ENCODE assay signal across 28 cellular contexts in genomic region chr9:136405481-136405880, GRCh38. TPM values are rescaled to one million over a fixed set of nuclear protein-coding genes. Genes with fewer than 3 reads are reported as not detected.
DNase-seq lines count a peak whose midpoint lies in the region; ATAC-seq, FAIRE-seq and TF ChIP-seq lines count a peak whose summit lies in the region.
"Had no signal": no experiment of that assay in that cellular context is flagged by ENCODE, and none has a peak within 500 bp of the region (broad histone marks: within the 10 kb centered on the region; RNA-seq: fewer than 3 reads in every experiment).

No MANE protein-coding gene starts in this region.

- no peaks in the 10 kb centered on the region for H3K9me2 ChIP-seq in Loucy (replicated peaks; ENCODE audit: low read depth, low read length)

- H3K79me2 ChIP-seq in Loucy (ENCODE audit: insufficient read depth, low read length), result peaks cover 34% of the 10 kb centered on the region
- H3K79me2 ChIP-seq in K562 (ENCODE audit: control insufficient read depth, insufficient read depth, low read length), result peaks cover 31% of the 10 kb centered on the region
- H3K79me2 ChIP-seq: parathyroid adenoma had no signal

- peaks cover 50 to 67% (median 60%) of the 10 kb centered on the region in 11 experiments for H3K36me3 ChIP-seq in BLaER1 treated with 17β-estradiol and CSF1 and Interleukin-3, amounts not matched to agents 10 nM and 100 nM
- H3K36me3 ChIP-seq in Loucy (ENCODE audit: insufficient read depth, low read length), result peaks cover 6% of the 10 kb centered on the region; the same call in 1 of the 2 replicates
- peaks cover 73% of the 10 kb centered on the region for H3K36me3 ChIP-seq in K562 (ENCODE audit: control insufficient read depth, insufficient read depth, low read length)
- H3K36me3 ChIP-seq in SJCRH30, result peaks cover 34% of the 10 kb centered on the region

- intact Hi-C loops in K562 (cut with micrococcal nuclease), result no loop called here

- ATAC-seq in K562, result no peak
- ATAC-seq: naive thymus-derived CD8-positive, alpha-beta T cell; Right ventricle myocardium inferior; sciatic nerve had no signal

- no peak for DNase-seq in K562 (ENCODE audit: extremely low read depth in 1 of 4, low spot score in 3 of 4)
- no peak for DNase-seq in activated gamma-delta T cell (lab: John Stamatoyannopoulos, UW)
- no peak for DNase-seq in SJCRH30
- DNase-seq in mucosa of gallbladder (ENCODE audit: low spot score), result no peak
- DNase-seq: activated CD4-positive, alpha-beta T cell treated with anti-CD3 and anti-CD28 coated beads, Interleukin-2, amount 50 U/mL, for 48 hours; activated T-cell treated with anti-CD3 and anti-CD28 coated beads, Interleukin-2, amount 50 U/mL, for 48 hours; amygdala; dorsolateral prefrontal cortex; erythroblast; foreskin melanocyte; kidney; mammary epithelial cell; MG63; naive thymus-derived CD8-positive, alpha-beta T cell; NCI-H1436; NCI-H2171; NCI-H526 treated with DMSO at 0.1 percent for 48 hours; stimulated activated naive CD4-positive, alpha-beta T cell; T-helper 1 cell; tibial artery had no signal

- H3K4me2 ChIP-seq in BLaER1 treated with 17β-estradiol and CSF1 and Interleukin-3, amounts not matched to agents 10 nM and 100 nM, result peak overlapping the region; percentile 80 to 90 (median 86)
- peak overlapping the region; percentile 74 for H3K4me2 ChIP-seq in Loucy (ENCODE audit: low read depth, low read length, poor library complexity, severe bottlenecking)
- no peak overlapping the region for H3K4me2 ChIP-seq in K562 (ENCODE audit: insufficient read depth, low read length)

- in situ Hi-C loops in K562 (cut with MboI), result no loop called here

- H3K9me1 ChIP-seq in K562 (ENCODE audit: control insufficient read depth, insufficient read depth, low read length), result no peaks in the 10 kb centered on the region

- H3K27me3 ChIP-seq in BLaER1 treated with 17β-estradiol and CSF1 and Interleukin-3, amounts not matched to agents 10 nM and 100 nM, result no peaks in the 10 kb centered on the region
- H3K27me3 ChIP-seq in Loucy (ENCODE audit: insufficient read depth, low read length, poor library complexity, severe bottlenecking) (no peaks in the 10 kb centered on the region), K562 (ENCODE audit: control insufficient read depth in 2 of 2, insufficient read depth in 2 of 2, low read length in 2 of 2) (no peaks in the 10 kb centered on the region), SJCRH30 (no peaks in the 10 kb centered on the region)
- H3K27me3 ChIP-seq: cardiac muscle cell, dorsolateral prefrontal cortex, MG63, tibial artery had no signal

- CTCF ChIA-PET in K562 (lab: Yijun Ruan, JAX; ENCODE audit: low intra/inter-chr PET ratio), result no interaction called here

- peaks cover 46 to 67% (median 57%) of the 10 kb centered on the region in 10 experiments for H3K4me1 ChIP-seq in BLaER1 treated with 17β-estradiol and CSF1 and Interleukin-3, amounts not matched to agents 10 nM and 100 nM
- H3K4me1 ChIP-seq in Loucy (ENCODE audit: insufficient read depth, low read length, poor library complexity, severe bottlenecking), result peaks cover 43% of the 10 kb centered on the region
- H3K4me1 ChIP-seq in K562 (replicated peaks in 1 of 2; ENCODE audit: control insufficient read depth in 2 of 2, insufficient read depth in 2 of 2, low read length in 2 of 2), result peaks cover 9 to 48% of the 10 kb centered on the region in 2 experiments; a peak in 4 of 5 replicates
- no peaks in the 10 kb centered on the region; the same call in 1 of the 2 replicates for H3K4me1 ChIP-seq in SJCRH30
- H3K4me1 ChIP-seq: parathyroid adenoma had no signal

- no peak for TF ChIP-seq RAD21 in K562 (CRISPR knock-in tag; conservative IDR thresholded peaks at IDR 0.05 in 1 of 2, IDR thresholded peaks at IDR 0.05 in 1 of 2)

- no TSS peak for BruUV-seq in K562 (replicated peaks; lab: Mats Ljungman, UMichigan)

- POLR2A ChIA-PET in K562 (lab: Yijun Ruan, JAX), result interaction anchor here (0.6 kb wide), 1 partner anchor 69 kb away, joined by 3 read pairs; no protein-coding TSS in a partner anchor

- H3K4me3 ChIP-seq in BLaER1 treated with 17β-estradiol and CSF1 and Interleukin-3, amounts not matched to agents 10 nM and 100 nM, result no peak overlapping the region
- H3K4me3 ChIP-seq in Loucy (ENCODE audit: low read length, poor library complexity, severe bottlenecking), result no peak overlapping the region
- H3K4me3 ChIP-seq in K562, result no peak overlapping the region
- H3K4me3 ChIP-seq in SJCRH30, result no peak overlapping the region
- H3K4me3 ChIP-seq: cardiac muscle cell, dorsolateral prefrontal cortex, MG63, tibial artery had no signal

- no peak for FAIRE-seq in K562 (lab: Jason Lieb, UNC)
- FAIRE-seq: GM18507, kidney had no signal

- H2AFZ ChIP-seq in Loucy (ENCODE audit: low read length) (no peak overlapping the region), K562 (ENCODE audit: low read depth, low read length) (no peak overlapping the region)
- H2AFZ ChIP-seq: parathyroid adenoma had no signal

- TF ChIP-seq EP300 in K562 (IDR thresholded peaks at IDR 0.05; ENCODE audit: low read length), result no peak

- H3K9ac ChIP-seq in BLaER1 treated with 17β-estradiol and CSF1 and Interleukin-3, amounts not matched to agents 10 nM and 100 nM, result peak overlapping the region; percentile 24 to 75 (median 62); a peak in 15 of 22 replicates
- H3K9ac ChIP-seq in Loucy (ENCODE audit: low read depth, low read length, poor library complexity, severe bottlenecking), result no peak overlapping the region
- H3K9ac ChIP-seq in K562 (ENCODE audit: insufficient read depth in 1 of 2, low read depth in 2 of 2, low read length in 2 of 2), result no peak overlapping the region
- H3K9ac ChIP-seq: parathyroid adenoma had no signal

- 87% methylated on average over 7 of the region's 7 CpGs for WGBS in K562 (ENCODE audit: insufficient coverage, low coverage, missing lambda C conversion rate)

- H3K9me3 ChIP-seq in BLaER1 treated with 17β-estradiol and CSF1 and Interleukin-3, amounts not matched to agents 10 nM and 100 nM (replicated peaks in 1 of 11), result no peaks in the 10 kb centered on the region
- no peaks in the 10 kb centered on the region for H3K9me3 ChIP-seq in Loucy (ENCODE audit: insufficient read depth, low read depth, low read length)
- no peaks in the 10 kb centered on the region for H3K9me3 ChIP-seq in K562 (replicated peaks; ENCODE audit: control insufficient read depth, insufficient read depth, low read depth, low read length)
- H3K9me3 ChIP-seq in SJCRH30 (replicated peaks), result no peaks in the 10 kb centered on the region
- H3K9me3 ChIP-seq: MG63, tibial artery had no signal

- TF ChIP-seq CTCF in Loucy (conservative IDR thresholded peaks at IDR 0.05; ENCODE audit: low read length) (no peak), K562 (IDR thresholded peaks at IDR 0.05 in 2 of 3, conservative IDR thresholded peaks at IDR 0.05 in 1 of 3; ENCODE audit: insufficient read depth in 2 of 3, low read depth in 1 of 3, low read length in 3 of 3) (no peak)

- TF ChIP-seq POLR2A in K562 (conservative IDR thresholded peaks at IDR 0.05), result no peak

- peak overlapping the region in 6 of 11 experiments; percentile 41 to 67 (median 58); a peak in 6 of 22 replicates for H3K27ac ChIP-seq in BLaER1 treated with 17β-estradiol and CSF1 and Interleukin-3, amounts not matched to agents 10 nM and 100 nM
- H3K27ac ChIP-seq in K562 (ENCODE audit: extremely low read depth, low read depth, low read length) (no peak overlapping the region), SJCRH30 (no peak overlapping the region)
- H3K27ac ChIP-seq: cardiac muscle cell, dorsolateral prefrontal cortex, parathyroid adenoma, tibial artery, VCaP had no signal

- H4K20me1 ChIP-seq in BLaER1 treated with 17β-estradiol and CSF1 and Interleukin-3, amounts not matched to agents 10 nM and 100 nM, result peaks cover 8 to 50% (median 23%) of the 10 kb centered on the region in 11 experiments; a peak in 16 of 22 replicates
- H4K20me1 ChIP-seq in Loucy (ENCODE audit: insufficient read depth, low read length, poor library complexity, severe bottlenecking) (peaks cover 5% of the 10 kb centered on the region), K562 (replicated peaks; ENCODE audit: control insufficient read depth, insufficient read depth, low read length) (no peaks in the 10 kb centered on the region)

- H3F3A ChIP-seq in Loucy (ENCODE audit: low read depth), result 0 out of 2 replicates have a peak, but pooled peaks cover 4% of the 10 kb centered on the region

RNA-seq across cellular contexts. Expression of gene ENTR1, which starts 4.9 kb away (rescaled TPM):
- total RNA-seq in K562 (2011; cell fraction: chromatin; rRNA removed; ENCODE audit: low replicate concordance), result 129 and 278 TPM in 2 replicates
- 185 and 197 TPM in 2 replicates for total RNA-seq in K562 (2011; cell fraction: nucleolus; rRNA removed)
- 143 and 151 TPM in 2 replicates for total RNA-seq in K562 (2011; cell fraction: nucleoplasm; rRNA removed)
- total RNA-seq in K562 (2014; rRNA removed) (79.0 and 88.8 TPM in 2 replicates), K562 (2014; rRNA removed; fragmentation: Illumina TruSeq; extraction: Trizol) (38.1 and 38.3 TPM in 2 replicates), K562 (2015; rRNA removed; fragmentation: Illumina TruSeq; extraction: Trizol) (61.3 and 65.5 TPM in 2 replicates), K562 (2021) (101 and 104 TPM in 2 replicates), mucosa of gallbladder (38.8 TPM)
- polyA plus RNA-seq in K562 (2011; rRNA removed) (77.3 and 92.6 TPM in 2 replicates), K562 (2014; fragmentation: Illumina TruSeq; extraction: Trizol) (72.6 and 75.9 TPM in 2 replicates), K562 (2014; fragmentation: Nextera tagmentation; extraction: Ambion mirVana) (1 to 10 TPM; 6.7 to 9.6 TPM), K562 (2014; rRNA removed) (106 and 108 TPM in 2 replicates)
- 45.3 and 59.9 TPM in 2 replicates for polyA plus RNA-seq in K562 (2011; cell fraction: cytosol; rRNA removed)
- polyA plus RNA-seq in K562 (2011; cell fraction: nucleus; rRNA removed), result 432 and 490 TPM in 2 replicates
- polyA plus RNA-seq in K562 (2012), result 54.6 and 62.9 TPM in 2 replicates
- 19.2 and 21.9 TPM in 2 replicates for polyA minus RNA-seq in K562 (2011; rRNA and poly(A)+ RNA removed)
- 33.9 and 46.1 TPM in 2 replicates for polyA minus RNA-seq in K562 (2011; cell fraction: cytosol; rRNA and poly(A)+ RNA removed)
- polyA minus RNA-seq in K562 (2011; cell fraction: nucleus; rRNA and poly(A)+ RNA removed), result 76.5 and 84.3 TPM in 2 replicates
- total RNA-seq in SJCRH30 (2014; rRNA removed; shearing (Covaris generic)), result 56.5 and 72.0 TPM in 2 replicates

RNA-seq across cellular contexts. Expression of gene PMPCA, which starts 5.0 kb away (rescaled TPM):
- total RNA-seq in K562 (2011; cell fraction: chromatin; rRNA removed; ENCODE audit: low replicate concordance), result 255 and 404 TPM in 2 replicates
- 209 and 247 TPM in 2 replicates for total RNA-seq in K562 (2011; cell fraction: nucleolus; rRNA removed)
- 203 and 214 TPM in 2 replicates for total RNA-seq in K562 (2011; cell fraction: nucleoplasm; rRNA removed)
- total RNA-seq in K562 (2014; rRNA removed) (86.6 and 111 TPM in 2 replicates), K562 (2014; rRNA removed; fragmentation: Illumina TruSeq; extraction: Trizol) (82.4 and 104 TPM in 2 replicates), K562 (2015; rRNA removed; fragmentation: Illumina TruSeq; extraction: Trizol) (66.6 and 67.5 TPM in 2 replicates), K562 (2021) (118 and 139 TPM in 2 replicates), mucosa of gallbladder (41.2 TPM)
- polyA plus RNA-seq in K562 (2011; rRNA removed) (114 and 119 TPM in 2 replicates), K562 (2014; fragmentation: Illumina TruSeq; extraction: Trizol) (99.8 and 122 TPM in 2 replicates), K562 (2014; fragmentation: Nextera tagmentation; extraction: Ambion mirVana) (10 to 100 TPM; 23.9 to 30.0 TPM), K562 (2014; rRNA removed) (129 and 143 TPM in 2 replicates)
- 102 and 129 TPM in 2 replicates for polyA plus RNA-seq in K562 (2011; cell fraction: cytosol; rRNA removed)
- 346 and 387 TPM in 2 replicates for polyA plus RNA-seq in K562 (2011; cell fraction: nucleus; rRNA removed)
- polyA plus RNA-seq in K562 (2012), result 65.8 and 181 TPM in 2 replicates
- 81.4 and 83.2 TPM in 2 replicates for polyA minus RNA-seq in K562 (2011; rRNA and poly(A)+ RNA removed)
- 40.2 and 43.4 TPM in 2 replicates for polyA minus RNA-seq in K562 (2011; cell fraction: cytosol; rRNA and poly(A)+ RNA removed)
- polyA minus RNA-seq in K562 (2011; cell fraction: nucleus; rRNA and poly(A)+ RNA removed), result 68.0 and 90.1 TPM in 2 replicates
- total RNA-seq in SJCRH30 (2014; rRNA removed; shearing (Covaris generic)), result 82.0 and 87.1 TPM in 2 replicates

RNA-seq across cellular contexts. Expression of gene SNAPC4, which starts 5.5 kb away (rescaled TPM):
- total RNA-seq in K562 (2011; cell fraction: chromatin; rRNA removed; ENCODE audit: low replicate concordance), result 42.9 and 79.4 TPM in 2 replicates
- total RNA-seq in K562 (2011; cell fraction: nucleolus; rRNA removed), result 32.0 TPM in 2 replicates
- total RNA-seq in K562 (2011; cell fraction: nucleoplasm; rRNA removed), result 23.1 and 26.3 TPM in 2 replicates
- total RNA-seq in K562 (2014; rRNA removed), result 14.4 and 15.8 TPM in 2 replicates
- total RNA-seq in K562 (2014; rRNA removed; fragmentation: Illumina TruSeq; extraction: Trizol), result 7.1 and 8.8 TPM in 2 replicates
- 9.3 and 11.1 TPM in 2 replicates for total RNA-seq in K562 (2015; rRNA removed; fragmentation: Illumina TruSeq; extraction: Trizol)
- 17.1 and 18.7 TPM in 2 replicates for total RNA-seq in K562 (2021)
- 4.4 and 4.5 TPM in 2 replicates for polyA plus RNA-seq in K562 (2011; rRNA removed)
- polyA plus RNA-seq in K562 (2011; cell fraction: cytosol; rRNA removed), result 3.2 and 7.4 TPM in 2 replicates
- 16.1 and 32.6 TPM in 2 replicates for polyA plus RNA-seq in K562 (2011; cell fraction: nucleus; rRNA removed)
- polyA plus RNA-seq in K562 (2012), result 9.7 and 10.5 TPM in 2 replicates
- polyA plus RNA-seq in K562 (2014; fragmentation: Illumina TruSeq; extraction: Trizol), result 8.8 and 9.0 TPM in 2 replicates
- polyA plus RNA-seq in K562 (2014; fragmentation: Nextera tagmentation; extraction: Ambion mirVana), result under 1 TPM; 0.21 to 0.46 TPM
- polyA plus RNA-seq in K562 (2014; rRNA removed), result 18.7 and 21.8 TPM in 2 replicates
- polyA minus RNA-seq in K562 (2011; rRNA and poly(A)+ RNA removed), result 6.7 and 10.2 TPM in 2 replicates
- polyA minus RNA-seq in K562 (2011; cell fraction: cytosol; rRNA and poly(A)+ RNA removed), result 6.1 and 7.4 TPM in 2 replicates
- polyA minus RNA-seq in K562 (2011; cell fraction: nucleus; rRNA and poly(A)+ RNA removed), result 8.3 and 11.7 TPM in 2 replicates
- 7.5 and 8.9 TPM in 2 replicates for total RNA-seq in SJCRH30 (2014; rRNA removed; shearing (Covaris generic))
- 9.1 TPM for total RNA-seq in mucosa of gallbladder

RNA-seq across cellular contexts. Expression of gene CARD9, which starts 32.0 kb away (rescaled TPM):
- 37.4 and 149 TPM in 2 replicates for total RNA-seq in K562 (2011; cell fraction: chromatin; rRNA removed; ENCODE audit: low replicate concordance)
- total RNA-seq in K562 (2011; cell fraction: nucleolus; rRNA removed), result 92.6 and 92.9 TPM in 2 replicates
- 39.7 and 46.5 TPM in 2 replicates for total RNA-seq in K562 (2011; cell fraction: nucleoplasm; rRNA removed)
- total RNA-seq in K562 (2014; rRNA removed), result 37.6 and 40.1 TPM in 2 replicates
- 3.5 and 3.6 TPM in 2 replicates for total RNA-seq in K562 (2014; rRNA removed; fragmentation: Illumina TruSeq; extraction: Trizol)
- total RNA-seq in K562 (2015; rRNA removed; fragmentation: Illumina TruSeq; extraction: Trizol), result 14.6 and 15.8 TPM in 2 replicates
- 35.6 and 42.7 TPM in 2 replicates for total RNA-seq in K562 (2021)
- 9.7 and 27.8 TPM in 2 replicates for polyA plus RNA-seq in K562 (2011; rRNA removed)
- polyA plus RNA-seq in K562 (2011; cell fraction: cytosol; rRNA removed), result 10.5 and 13.4 TPM in 2 replicates
- polyA plus RNA-seq in K562 (2011; cell fraction: nucleus; rRNA removed), result 231 and 234 TPM in 2 replicates
- polyA plus RNA-seq in K562 (2012), result 21.9 and 61.0 TPM in 2 replicates
- polyA plus RNA-seq in K562 (2014; fragmentation: Illumina TruSeq; extraction: Trizol), result 4.7 and 13.2 TPM in 2 replicates
- 1 to 10 TPM; 1.7 to 2.0 TPM for polyA plus RNA-seq in K562 (2014; fragmentation: Nextera tagmentation; extraction: Ambion mirVana)
- 40.4 and 53.0 TPM in 2 replicates for polyA plus RNA-seq in K562 (2014; rRNA removed)
- 4.8 and 5.0 TPM in 2 replicates for polyA minus RNA-seq in K562 (2011; rRNA and poly(A)+ RNA removed)
- polyA minus RNA-seq in K562 (2011; cell fraction: cytosol; rRNA and poly(A)+ RNA removed), result 7.2 and 12.8 TPM in 2 replicates
- 25.8 and 55.4 TPM in 2 replicates for polyA minus RNA-seq in K562 (2011; cell fraction: nucleus; rRNA and poly(A)+ RNA removed)
- 8.8 and 11.8 TPM in 2 replicates for total RNA-seq in SJCRH30 (2014; rRNA removed; shearing (Covaris generic))
- 8.2 TPM for total RNA-seq in mucosa of gallbladder

RNA-seq across cellular contexts. Expression of gene INPP5E, which starts 34.2 kb away (rescaled TPM):
- 37.0 and 74.1 TPM in 2 replicates for total RNA-seq in K562 (2011; cell fraction: chromatin; rRNA removed; ENCODE audit: low replicate concordance)
- 37.7 and 43.0 TPM in 2 replicates for total RNA-seq in K562 (2011; cell fraction: nucleolus; rRNA removed)
- 29.3 and 32.3 TPM in 2 replicates for total RNA-seq in K562 (2011; cell fraction: nucleoplasm; rRNA removed)
- total RNA-seq in K562 (2014; rRNA removed) (8.8 and 11.1 TPM in 2 replicates), K562 (2014; rRNA removed; fragmentation: Illumina TruSeq; extraction: Trizol) (2.5 and 2.9 TPM in 2 replicates), K562 (2015; rRNA removed; fragmentation: Illumina TruSeq; extraction: Trizol) (5.4 and 5.7 TPM in 2 replicates), K562 (2021) (16.3 and 17.4 TPM in 2 replicates), mucosa of gallbladder (18.7 TPM)
- polyA plus RNA-seq in K562 (2011; rRNA removed) (4.4 and 6.8 TPM in 2 replicates), K562 (2014; fragmentation: Illumina TruSeq; extraction: Trizol) (4.9 and 8.4 TPM in 2 replicates), K562 (2014; fragmentation: Nextera tagmentation; extraction: Ambion mirVana) (under 1 TPM; 0.38 to 0.56 TPM), K562 (2014; rRNA removed) (14.1 and 15.1 TPM in 2 replicates)
- polyA plus RNA-seq in K562 (2011; cell fraction: cytosol; rRNA removed), result 4.8 and 9.1 TPM in 2 replicates
- polyA plus RNA-seq in K562 (2011; cell fraction: nucleus; rRNA removed), result 52.4 and 74.6 TPM in 2 replicates
- 9.4 and 14.3 TPM in 2 replicates for polyA plus RNA-seq in K562 (2012)
- polyA minus RNA-seq in K562 (2011; rRNA and poly(A)+ RNA removed), result 1.9 and 2.4 TPM in 2 replicates
- polyA minus RNA-seq in K562 (2011; cell fraction: cytosol; rRNA and poly(A)+ RNA removed), result 3.7 and 3.8 TPM in 2 replicates
- polyA minus RNA-seq in K562 (2011; cell fraction: nucleus; rRNA and poly(A)+ RNA removed), result 10.7 and 12.0 TPM in 2 replicates
- 14.3 and 18.3 TPM in 2 replicates for total RNA-seq in SJCRH30 (2014; rRNA removed; shearing (Covaris generic))

Comparison
In these comparisons a context has a peak if more than half of its experiments do, and no peak if none do; other contexts are left out.
1. H3K27ac ChIP-seq: peak in BLaER1 treated with 17β-estradiol and CSF1 and Interleukin-3, amounts not matched to agents 10 nM and 100 nM (6 of 11); none in K562 (single experiment) and SJCRH30 (single experiment).
2. H3K9ac ChIP-seq: peak in BLaER1 treated with 17β-estradiol and CSF1 and Interleukin-3, amounts not matched to agents 10 nM and 100 nM (11 of 11); none in Loucy (single experiment) and K562 (0 of 2).